Comparison of ENCODE assay signal across 1 cellular context in the genomic region with DNA sequence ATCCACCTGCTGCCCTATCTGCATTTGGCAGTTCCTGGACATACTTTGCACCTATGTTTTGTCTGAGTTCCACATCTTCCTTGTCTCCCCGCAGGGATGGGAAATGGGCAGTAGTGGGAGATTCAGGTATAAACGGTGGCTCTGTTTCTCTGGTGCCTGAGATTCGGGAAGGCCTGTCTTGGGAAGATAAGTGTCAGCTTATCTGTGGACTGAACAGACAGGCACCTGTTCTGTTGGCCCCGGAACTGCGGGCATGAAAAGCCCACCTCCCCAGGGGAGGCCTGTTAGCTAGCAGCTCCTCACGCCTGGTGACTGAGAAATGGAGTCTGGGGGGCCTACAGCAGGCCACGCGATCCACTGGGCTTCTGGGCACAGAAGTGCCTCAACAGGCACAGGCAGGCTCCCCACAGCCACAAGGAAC.
TF ChIP-seq lines count a peak whose summit lies in the region.

No MANE protein-coding gene starts in this region.

TF ChIP-seq in HepG2, 621 proteins besides CTCF, POLR2A, EP300 and RAD21:
- TF ChIP-seq CENPT (CRISPR knock-in tag; IDR thresholded peaks at IDR 0.05; ENCODE audit: low read depth) (no peak), ZNF557 (CRISPR knock-in tag; IDR thresholded peaks at IDR 0.05) (no peak), POLR2G (IDR thresholded peaks at IDR 0.05; ENCODE audit: low read depth, low read length) (peak; percentile 48; the same call in 1 of the 2 replicates), RBFOX2 (IDR thresholded peaks at IDR 0.05; ENCODE audit: low read depth, low read length) (peak; percentile 57; the same call in 1 of the 2 replicates), ZGPAT (CRISPR knock-in tag; IDR thresholded peaks at IDR 0.05) (no peak), AGO2 (optimal IDR thresholded peaks at IDR 0.05; ENCODE audit: low read depth, low read length) (peak; percentile 92), ZNF10 (CRISPR knock-in tag; IDR thresholded peaks at IDR 0.05; ENCODE audit: borderline replicate concordance, low read depth) (no peak), THAP9 (CRISPR knock-in tag; IDR thresholded peaks at IDR 0.05; ENCODE audit: borderline replicate concordance) (peak; percentile 35; the same call in 1 of the 2 replicates), ZFP91 (CRISPR knock-in tag; IDR thresholded peaks at IDR 0.05; ENCODE audit: borderline replicate concordance) (peak; percentile 2; the same call in 1 of the 2 replicates), ZNF577 (CRISPR knock-in tag; IDR thresholded peaks at IDR 0.05; ENCODE audit: borderline replicate concordance, low read depth) (no peak), KLF13 (CRISPR knock-in tag; IDR thresholded peaks at IDR 0.05) (no peak), NPAS2 (CRISPR knock-in tag; IDR thresholded peaks at IDR 0.05; ENCODE audit: borderline replicate concordance) (no peak), ZUFSP (CRISPR knock-in tag; IDR thresholded peaks at IDR 0.05; ENCODE audit: borderline replicate concordance) (no peak), ZFP36 (IDR thresholded peaks at IDR 0.05; ENCODE audit: borderline replicate concordance, low read depth, low read length, partially characterized antibody) (no peak), POLR2AphosphoS2 (IDR thresholded peaks at IDR 0.05; ENCODE audit: low read depth, low read length) (no peak; the same call in 1 of the 2 replicates), ZNF225 (CRISPR knock-in tag; IDR thresholded peaks at IDR 0.05) (0 out of 2 replicates have a peak, but pooled peaks have one; percentile 34), HMG20A (CRISPR knock-in tag; IDR thresholded peaks at IDR 0.05; ENCODE audit: borderline replicate concordance) (no peak), MXI1 (IDR thresholded peaks at IDR 0.05; ENCODE audit: borderline replicate concordance, low read depth, low read length) (no peak), GPBP1L1 (CRISPR knock-in tag; IDR thresholded peaks at IDR 0.05) (no peak)
- TF ChIP-seq, protein P1, sequence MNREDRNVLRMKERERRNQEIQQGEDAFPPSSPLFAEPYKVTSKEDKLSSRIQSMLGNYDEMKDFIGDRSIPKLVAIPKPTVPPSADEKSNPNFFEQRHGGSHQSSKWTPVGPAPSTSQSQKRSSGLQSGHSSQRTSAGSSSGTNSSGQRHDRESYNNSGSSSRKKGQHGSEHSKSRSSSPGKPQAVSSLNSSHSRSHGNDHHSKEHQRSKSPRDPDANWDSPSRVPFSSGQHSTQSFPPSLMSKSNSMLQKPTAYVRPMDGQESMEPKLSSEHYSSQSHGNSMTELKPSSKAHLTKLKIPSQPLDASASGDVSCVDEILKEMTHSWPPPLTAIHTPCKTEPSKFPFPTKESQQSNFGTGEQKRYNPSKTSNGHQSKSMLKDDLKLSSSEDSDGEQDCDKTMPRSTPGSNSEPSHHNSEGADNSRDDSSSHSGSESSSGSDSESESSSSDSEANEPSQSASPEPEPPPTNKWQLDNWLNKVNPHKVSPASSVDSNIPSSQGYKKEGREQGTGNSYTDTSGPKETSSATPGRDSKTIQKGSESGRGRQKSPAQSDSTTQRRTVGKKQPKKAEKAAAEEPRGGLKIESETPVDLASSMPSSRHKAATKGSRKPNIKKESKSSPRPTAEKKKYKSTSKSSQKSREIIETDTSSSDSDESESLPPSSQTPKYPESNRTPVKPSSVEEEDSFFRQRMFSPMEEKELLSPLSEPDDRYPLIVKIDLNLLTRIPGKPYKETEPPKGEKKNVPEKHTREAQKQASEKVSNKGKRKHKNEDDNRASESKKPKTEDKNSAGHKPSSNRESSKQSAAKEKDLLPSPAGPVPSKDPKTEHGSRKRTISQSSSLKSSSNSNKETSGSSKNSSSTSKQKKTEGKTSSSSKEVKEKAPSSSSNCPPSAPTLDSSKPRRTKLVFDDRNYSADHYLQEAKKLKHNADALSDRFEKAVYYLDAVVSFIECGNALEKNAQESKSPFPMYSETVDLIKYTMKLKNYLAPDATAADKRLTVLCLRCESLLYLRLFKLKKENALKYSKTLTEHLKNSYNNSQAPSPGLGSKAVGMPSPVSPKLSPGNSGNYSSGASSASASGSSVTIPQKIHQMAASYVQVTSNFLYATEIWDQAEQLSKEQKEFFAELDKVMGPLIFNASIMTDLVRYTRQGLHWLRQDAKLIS (CRISPR knock-in tag; IDR thresholded peaks at IDR 0.05), result no peak
